Comparison of ENCODE assay signal across 25 cellular contexts in genomic region chr2:7471185-7471584, GRCh38.
"Had no signal": no experiment of that assay in that cellular context is flagged by ENCODE, and none has a peak within 500 bp of the region (broad histone marks: within the 10 kb centered on the region; RNA-seq: fewer than 3 reads in every experiment).

No MANE protein-coding gene starts in this region.

- H3K4me2 ChIP-seq: neural progenitor cell, SK-N-SH had no signal

- H3K36me3 ChIP-seq: breast epithelium, esophagus muscularis mucosa, heart left ventricle, neural progenitor cell, right atrium auricular region, spleen, thyroid gland, upper lobe of right lung had no signal

- DNase-seq: activated CD4-positive, alpha-beta T cell treated with anti-CD3 and anti-CD28 coated beads for 48 hours; activated CD4-positive, CD25-positive, alpha-beta regulatory T cell; activated CD8-positive, alpha-beta memory T cell treated with anti-CD3 and anti-CD28 coated beads for 24 hours; activated naive CD4-positive, alpha-beta T cell; amygdala; central memory CD4-positive, alpha-beta T cell; endodermal cell; foreskin keratinocyte; heart left ventricle; hypothalamus; immature natural killer cell; kidney; left colon; mammary epithelial cell; SK-N-SH; spleen; stimulated activated naive CD4-positive, alpha-beta T cell treated with Interleukin-2 at 50 U/mL for 16 hours; SW 1271; thyroid gland; upper lobe of right lung had no signal

- H3K27ac ChIP-seq: breast epithelium, esophagus muscularis mucosa, foreskin keratinocyte, heart left ventricle, neural progenitor cell, right atrium auricular region, spleen, thyroid gland, upper lobe of right lung had no signal

- H3K9me3 Mint-ChIP-seq: dendritic cell treated with granulocyte-macrophage colony-stimulating factor and Interleukin-4, amounts not matched to agents 40 ng/mL and 50 ng/mL, for 4 days; endodermal cell; immature natural killer cell had no signal

- H3K4me3 ChIP-seq: breast epithelium, esophagus muscularis mucosa, heart left ventricle, neural progenitor cell, right atrium auricular region, spleen, thyroid gland, upper lobe of right lung had no signal

- ATAC-seq: foreskin keratinocyte, heart left ventricle, left colon, upper lobe of right lung had no signal

- H3K9ac ChIP-seq: neural progenitor cell, SK-N-SH had no signal

- H3K4me3 Mint-ChIP-seq: dendritic cell treated with granulocyte-macrophage colony-stimulating factor and Interleukin-4, amounts not matched to agents 40 ng/mL and 50 ng/mL, for 4 days; endodermal cell; immature natural killer cell; neural progenitor cell had no signal

- H3K36me3 Mint-ChIP-seq: neural progenitor cell had no signal

- H3K27ac Mint-ChIP-seq: dendritic cell treated with granulocyte-macrophage colony-stimulating factor and Interleukin-4, amounts not matched to agents 40 ng/mL and 50 ng/mL, for 4 days; endodermal cell; neural progenitor cell had no signal

- H3K4me1 ChIP-seq: breast epithelium, esophagus muscularis mucosa, foreskin keratinocyte, heart left ventricle, neural progenitor cell, right atrium auricular region, spleen, thyroid gland, upper lobe of right lung had no signal

- H3K27me3 ChIP-seq: breast epithelium, esophagus muscularis mucosa, foreskin keratinocyte, neural progenitor cell, right atrium auricular region, spleen, upper lobe of right lung had no signal

- H2AFZ ChIP-seq: neural progenitor cell had no signal

- FAIRE-seq: kidney had no signal

- H3K9me3 ChIP-seq: breast epithelium, esophagus muscularis mucosa, heart left ventricle, right atrium auricular region, SK-N-SH, spleen, thyroid gland, upper lobe of right lung had no signal
